In the genomic region with DNA sequence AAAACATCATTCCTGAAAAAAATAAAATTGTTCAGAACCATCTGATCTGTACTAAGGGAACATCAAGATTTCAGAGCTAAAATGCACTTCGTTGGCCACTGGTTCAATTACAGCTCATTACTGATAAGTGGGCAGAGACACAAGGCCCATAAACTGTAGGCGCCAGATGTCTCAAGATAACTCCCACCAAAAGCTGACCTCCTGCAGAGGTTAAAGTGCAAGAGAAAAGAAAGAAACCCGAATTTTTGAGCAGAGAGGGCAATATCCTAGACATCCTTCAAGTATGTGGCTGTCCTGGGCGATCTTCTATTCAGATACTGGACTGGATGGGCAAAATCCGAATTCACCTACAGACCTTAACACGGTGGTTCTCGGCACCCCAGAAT, we compare ENCODE assay signal across 8 cellular contexts. TPM values are rescaled to one million over a fixed set of nuclear protein-coding genes. Genes with fewer than 3 reads are reported as not detected.
DNase-seq lines count a peak whose midpoint lies in the region; ATAC-seq and TF ChIP-seq lines count a peak whose summit lies in the region.

No MANE protein-coding gene starts in this region.

- H3K4me3 Mint-ChIP-seq in CD8-positive, alpha-beta T cell = peak overlapping the region; percentile 94

- no peak for TF ChIP-seq CTCF in CD8-positive, alpha-beta T cell (IDR thresholded peaks at IDR 0.05)
- TF ChIP-seq CTCF in mucosa of descending colon (IDR thresholded peaks at IDR 0.05) = no peak

- no peak for DNase-seq in CD8-positive, alpha-beta T cell
- DNase-seq in NCI-H1105 treated with DMSO at 0.1 percent for 48 hours (lab: John Stamatoyannopoulos, UW) (peak; percentile 53), caudate nucleus (lab: John Stamatoyannopoulos, UW) (peak in 1 of 61 donors; percentile 19), mucosa of descending colon (no peak), A172 (ENCODE audit: low spot score) (no peak)

- H3K27me3 ChIP-seq in CD8-positive, alpha-beta T cell (ENCODE audit: insufficient read depth, low read length) = no peaks in the 10 kb centered on the region

- no peaks in the 10 kb centered on the region for H3K9me3 Mint-ChIP-seq in CD8-positive, alpha-beta T cell

- POLR2A ChIA-PET in CD8-positive, alpha-beta T cell (lab: Charles Lee) = interaction anchor here (1.2 to 1.3 kb wide), 2 partner anchors 522 to 541 kb away, joined by 3 read pairs; no protein-coding TSS in a partner anchor

- no peaks in the 10 kb centered on the region for H3K9me3 ChIP-seq in CD8-positive, alpha-beta T cell (ENCODE audit: low read length)
- H3K9me3 ChIP-seq in mucosa of descending colon = no peaks in the 10 kb centered on the region

- peak overlapping the region; percentile 98 for H3K4me3 ChIP-seq in CD8-positive, alpha-beta T cell (ENCODE audit: low read depth, low read length)
- H3K4me3 ChIP-seq in mucosa of descending colon = peak overlapping the region; percentile 28

- no peak for ATAC-seq in CD8-positive, alpha-beta T cell
- ATAC-seq in mucosa of descending colon (no peak), GM21381 (IDR thresholded peaks at IDR 0.05; ENCODE audit: unreplicated experiment) (no peak), HG02798 (IDR thresholded peaks at IDR 0.05; ENCODE audit: poor library complexity, unreplicated experiment) (no peak), HG03135 (IDR thresholded peaks at IDR 0.05; ENCODE audit: unreplicated experiment) (no peak)

- H3K36me3 ChIP-seq in CD8-positive, alpha-beta T cell (ENCODE audit: insufficient read depth, low read length) = no peaks in the 10 kb centered on the region
- no peaks in the 10 kb centered on the region for H3K36me3 ChIP-seq in mucosa of descending colon (ENCODE audit: low read depth)

- intact Hi-C loops in CD8-positive, alpha-beta T cell (cut with DNase I, micrococcal nuclease) = loop anchor here (1.0 to 10.0 kb wide), 7 partner anchors 295 to 1306 kb away; a partner anchor contains a TSS
- intact Hi-C loops in mucosa of descending colon (cut with DNase I, micrococcal nuclease) = no loop called here

- no peaks in the 10 kb centered on the region for H3K27me3 Mint-ChIP-seq in CD8-positive, alpha-beta T cell (ENCODE audit: low read depth)

- H3K27ac Mint-ChIP-seq in CD8-positive, alpha-beta T cell = peak overlapping the region; percentile 98

- CTCF ChIA-PET in CD8-positive, alpha-beta T cell (lab: Charles Lee) = interaction anchor here (0.9 to 2.4 kb wide), 2 partner anchors 522 to 1083 kb away, joined by 3 to 15 read pairs; no protein-coding TSS in a partner anchor

- peak overlapping the region; percentile 95 for H3K27ac ChIP-seq in CD8-positive, alpha-beta T cell (ENCODE audit: low read depth, low read length)
- peak overlapping the region; percentile 86 for H3K27ac ChIP-seq in caudate nucleus (ENCODE audit: low read depth, low read length)

- H3K4me1 ChIP-seq in CD8-positive, alpha-beta T cell (ENCODE audit: insufficient read depth, low read length) = peaks cover 21% of the 10 kb centered on the region
- H3K4me1 ChIP-seq in mucosa of descending colon (ENCODE audit: low read depth) = no peaks in the 10 kb centered on the region

- H3K4me1 Mint-ChIP-seq in CD8-positive, alpha-beta T cell (ENCODE audit: low read depth) = peaks cover 39% of the 10 kb centered on the region

- H3K36me3 Mint-ChIP-seq in CD8-positive, alpha-beta T cell = peaks cover 8% of the 10 kb centered on the region

RNA-seq across cellular contexts. Expression of a gene that starts 0.7 kb away (rescaled TPM):
- total RNA-seq in CD8-positive, alpha-beta T cell = 1 to 10 TPM; 7.8 to 9.4 TPM
- total RNA-seq in mucosa of descending colon = 10 to 100 TPM; 13.5 to 15.9 (median 14.9) TPM
- total RNA-seq in A172 (2014; rRNA removed; shearing (Covaris generic)) = 9.2 and 19.4 TPM in 2 replicates

Comparison
In these comparisons a context has a peak if more than half of its experiments do, and no peak if none do; other contexts are left out.
1. intact Hi-C loops: an anchor here in CD8-positive, alpha-beta T cell (1.0 to 10.0 kb wide); none called in mucosa of descending colon.